In genomic region chr2:101803128-101803527, GRCh38 we compare ENCODE assay signal across 2 cellular contexts.
TF ChIP-seq lines count a peak whose summit lies in the region.

No MANE protein-coding gene starts in this region.

TF ChIP-seq in A549, 52 proteins besides CTCF, POLR2A, EP300 and RAD21 (continued from another document):
- TF ChIP-seq BCL3 (IDR thresholded peaks at IDR 0.05) (no peak), FOXS1 (CRISPR knock-in tag; IDR thresholded peaks at IDR 0.05) (no peak), HOXB13 (CRISPR knock-in tag; IDR thresholded peaks at IDR 0.05; ENCODE audit: low read depth) (no peak), FOSL2 (IDR thresholded peaks at IDR 0.05) (no peak), FOSL2 (CRISPR knock-in tag; IDR thresholded peaks at IDR 0.05) (peak; percentile 64; the same call in 1 of the 2 replicates), HEYL (CRISPR knock-in tag; IDR thresholded peaks at IDR 0.05) (no peak), PBX3 (IDR thresholded peaks at IDR 0.05) (no peak), ZFP36 (IDR thresholded peaks at IDR 0.05; ENCODE audit: borderline replicate concordance, partially characterized antibody) (no peak), CEBPB (IDR thresholded peaks at IDR 0.05) (0 out of 4 replicates have a peak, but pooled peaks of 1 of the 2 experiments have one; percentile 54)

TF ChIP-seq in liver, 16 proteins besides CTCF, POLR2A, EP300 and RAD21 (continued from another document):
- TF ChIP-seq, protein P1, sequence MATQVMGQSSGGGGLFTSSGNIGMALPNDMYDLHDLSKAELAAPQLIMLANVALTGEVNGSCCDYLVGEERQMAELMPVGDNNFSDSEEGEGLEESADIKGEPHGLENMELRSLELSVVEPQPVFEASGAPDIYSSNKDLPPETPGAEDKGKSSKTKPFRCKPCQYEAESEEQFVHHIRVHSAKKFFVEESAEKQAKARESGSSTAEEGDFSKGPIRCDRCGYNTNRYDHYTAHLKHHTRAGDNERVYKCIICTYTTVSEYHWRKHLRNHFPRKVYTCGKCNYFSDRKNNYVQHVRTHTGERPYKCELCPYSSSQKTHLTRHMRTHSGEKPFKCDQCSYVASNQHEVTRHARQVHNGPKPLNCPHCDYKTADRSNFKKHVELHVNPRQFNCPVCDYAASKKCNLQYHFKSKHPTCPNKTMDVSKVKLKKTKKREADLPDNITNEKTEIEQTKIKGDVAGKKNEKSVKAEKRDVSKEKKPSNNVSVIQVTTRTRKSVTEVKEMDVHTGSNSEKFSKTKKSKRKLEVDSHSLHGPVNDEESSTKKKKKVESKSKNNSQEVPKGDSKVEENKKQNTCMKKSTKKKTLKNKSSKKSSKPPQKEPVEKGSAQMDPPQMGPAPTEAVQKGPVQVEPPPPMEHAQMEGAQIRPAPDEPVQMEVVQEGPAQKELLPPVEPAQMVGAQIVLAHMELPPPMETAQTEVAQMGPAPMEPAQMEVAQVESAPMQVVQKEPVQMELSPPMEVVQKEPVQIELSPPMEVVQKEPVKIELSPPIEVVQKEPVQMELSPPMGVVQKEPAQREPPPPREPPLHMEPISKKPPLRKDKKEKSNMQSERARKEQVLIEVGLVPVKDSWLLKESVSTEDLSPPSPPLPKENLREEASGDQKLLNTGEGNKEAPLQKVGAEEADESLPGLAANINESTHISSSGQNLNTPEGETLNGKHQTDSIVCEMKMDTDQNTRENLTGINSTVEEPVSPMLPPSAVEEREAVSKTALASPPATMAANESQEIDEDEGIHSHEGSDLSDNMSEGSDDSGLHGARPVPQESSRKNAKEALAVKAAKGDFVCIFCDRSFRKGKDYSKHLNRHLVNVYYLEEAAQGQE (IDR thresholded peaks at IDR 0.05) = no peak
- TF ChIP-seq FOXA1 (IDR thresholded peaks at IDR 0.05) (no peak), SP1 (IDR thresholded peaks at IDR 0.05) (peak; percentile 30), EGR1 (IDR thresholded peaks at IDR 0.05; ENCODE audit: low read depth in 2 of 2) (no peak), FOXA2 (IDR thresholded peaks at IDR 0.05) (peak; percentile 26), HNF4A (conservative IDR thresholded peaks at IDR 0.05) (peak; percentile 64 to 66), JUND (IDR thresholded peaks at IDR 0.05) (peak in 1 of 2 donors; percentile 24), RXRA (IDR thresholded peaks at IDR 0.05) (peak; percentile 13 to 48)
- TF ChIP-seq, protein P2, sequence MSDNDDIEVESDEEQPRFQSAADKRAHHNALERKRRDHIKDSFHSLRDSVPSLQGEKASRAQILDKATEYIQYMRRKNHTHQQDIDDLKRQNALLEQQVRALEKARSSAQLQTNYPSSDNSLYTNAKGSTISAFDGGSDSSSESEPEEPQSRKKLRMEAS (IDR thresholded peaks at IDR 0.05) = no peak
- TF ChIP-seq, protein P3, sequence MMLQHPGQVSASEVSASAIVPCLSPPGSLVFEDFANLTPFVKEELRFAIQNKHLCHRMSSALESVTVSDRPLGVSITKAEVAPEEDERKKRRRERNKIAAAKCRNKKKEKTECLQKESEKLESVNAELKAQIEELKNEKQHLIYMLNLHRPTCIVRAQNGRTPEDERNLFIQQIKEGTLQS (IDR thresholded peaks at IDR 0.05) = peak; percentile 43
